Comparison of ENCODE assay signal across 8 cellular contexts in genomic region chr9:133160742-133161541, GRCh38. TPM values are rescaled to one million over a fixed set of nuclear protein-coding genes. Genes with fewer than 3 reads are reported as not detected.
DNase-seq lines count a peak whose midpoint lies in the region; ATAC-seq and TF ChIP-seq lines count a peak whose summit lies in the region.

No MANE protein-coding gene starts in this region.

- H3K9ac ChIP-seq in Loucy (ENCODE audit: low read depth, low read length, poor library complexity, severe bottlenecking): no peak overlapping the region

- CTCF ChIA-PET in activated CD8-positive, alpha-beta memory T cell treated with anti-CD3 and anti-CD28 coated beads, Interleukin-2, amount 10 ng/mL, durations not matched to agents 7 days and 5 days (lab: Charles Lee): interaction anchor here (0.8 to 1.7 kb wide), 11 partner anchors 10 to 183 kb away, joined by 3 to 7 read pairs (median 3); partner anchors contain the start of genes GFI1B and GTF3C5

- no peaks in the 10 kb centered on the region for H3K9me2 ChIP-seq in Loucy (replicated peaks; ENCODE audit: low read depth, low read length)

- H3K27me3 ChIP-seq in Loucy (ENCODE audit: insufficient read depth, low read length, poor library complexity, severe bottlenecking) (no peaks in the 10 kb centered on the region), dorsolateral prefrontal cortex (peaks cover 0 to 9% (median 0%) of the 10 kb centered on the region in 45 donors)

- H3K27ac Mint-ChIP-seq in activated CD8-positive, alpha-beta memory T cell treated with anti-CD3 and anti-CD28 coated beads, Interleukin-2, amount 10 ng/mL, durations not matched to agents 7 days and 5 days: no peak overlapping the region
- H3K27ac Mint-ChIP-seq in type B pancreatic cell: no peak overlapping the region

- peak; percentile 69 for DNase-seq in activated CD8-positive, alpha-beta memory T cell treated with anti-CD3 and anti-CD28 coated beads, Interleukin-2, amount 10 ng/mL, durations not matched to agents 7 days and 5 days
- DNase-seq in activated CD8-positive, alpha-beta memory T cell treated with anti-CD3 and anti-CD28 coated beads, Interleukin-2, amount 50 U/mL, for 48 hours: no peak
- DNase-seq in SW480 (ENCODE audit: low spot score): peak; percentile 68
- DNase-seq in dorsolateral prefrontal cortex: peak in 3 of 10 donors; percentile 56 to 68 (median 66)
- peak; percentile 59 to 69 for DNase-seq in lung microvascular endothelial cell (ENCODE audit: low read depth in 2 of 2)
- DNase-seq in type B pancreatic cell (ENCODE audit: extremely low spot score, unreplicated experiment): no peak

- H3F3A ChIP-seq in Loucy (ENCODE audit: low read depth): peaks cover 7% of the 10 kb centered on the region; the same call in 1 of the 2 replicates

- no peaks in the 10 kb centered on the region for H4K20me1 ChIP-seq in Loucy (ENCODE audit: insufficient read depth, low read length, poor library complexity, severe bottlenecking)

- ATAC-seq in activated CD8-positive, alpha-beta memory T cell treated with anti-CD3 and anti-CD28 coated beads, Interleukin-2, amount 10 ng/mL, durations not matched to agents 7 days and 5 days: peak; percentile 77
- ATAC-seq in GM18907 (IDR thresholded peaks at IDR 0.05; ENCODE audit: unreplicated experiment): no peak

- peaks cover 19% of the 10 kb centered on the region for H3K27me3 Mint-ChIP-seq in activated CD8-positive, alpha-beta memory T cell treated with anti-CD3 and anti-CD28 coated beads, Interleukin-2, amount 10 ng/mL, durations not matched to agents 7 days and 5 days
- peaks cover 15% of the 10 kb centered on the region for H3K27me3 Mint-ChIP-seq in type B pancreatic cell

- intact Hi-C loops in dorsolateral prefrontal cortex (cut with DNase I): no loop called here

- no peaks in the 10 kb centered on the region for H3K36me3 ChIP-seq in Loucy (ENCODE audit: insufficient read depth, low read length)

- H3K4me1 ChIP-seq in Loucy (ENCODE audit: insufficient read depth, low read length, poor library complexity, severe bottlenecking): peaks cover 25% of the 10 kb centered on the region

- peak overlapping the region in 6 of 59 donors; percentile 27 to 67 (median 43) for H3K27ac ChIP-seq in dorsolateral prefrontal cortex

- H3K4me3 ChIP-seq in Loucy (ENCODE audit: low read length, poor library complexity, severe bottlenecking) (no peak overlapping the region), dorsolateral prefrontal cortex (peak overlapping the region in 1 of 59 donors; percentile 3)

- no peaks in the 10 kb centered on the region for H3K9me3 ChIP-seq in Loucy (ENCODE audit: insufficient read depth, low read depth, low read length)

- H3K4me1 Mint-ChIP-seq in activated CD8-positive, alpha-beta memory T cell treated with anti-CD3 and anti-CD28 coated beads, Interleukin-2, amount 10 ng/mL, durations not matched to agents 7 days and 5 days: peaks cover 5% of the 10 kb centered on the region
- peaks cover 4% of the 10 kb centered on the region for H3K4me1 Mint-ChIP-seq in type B pancreatic cell (ENCODE audit: unreplicated experiment)

- TF ChIP-seq CTCF in Loucy (conservative IDR thresholded peaks at IDR 0.05; ENCODE audit: low read length): peak; percentile 73
- peak; percentile 16 to 79 (median 68) for TF ChIP-seq CTCF in dorsolateral prefrontal cortex (IDR thresholded peaks at IDR 0.05 in 54 of 56, conservative IDR thresholded peaks at IDR 0.05 in 2 of 56; ENCODE audit: low read depth in 1 of 56, partially characterized antibody in 56 of 56)
- TF ChIP-seq CTCF in type B pancreatic cell (conservative IDR thresholded peaks at IDR 0.05): peak; percentile 78

- no peak overlapping the region for H3K4me3 Mint-ChIP-seq in activated CD8-positive, alpha-beta memory T cell treated with anti-CD3 and anti-CD28 coated beads, Interleukin-2, amount 10 ng/mL, durations not matched to agents 7 days and 5 days
- H3K4me3 Mint-ChIP-seq in type B pancreatic cell: peak overlapping the region; percentile 82

- no peaks in the 10 kb centered on the region for H3K9me3 Mint-ChIP-seq in activated CD8-positive, alpha-beta memory T cell treated with anti-CD3 and anti-CD28 coated beads, Interleukin-2, amount 10 ng/mL, durations not matched to agents 7 days and 5 days (ENCODE audit: low read depth)
- H3K9me3 Mint-ChIP-seq in type B pancreatic cell: no peaks in the 10 kb centered on the region

- H3K36me3 Mint-ChIP-seq in activated CD8-positive, alpha-beta memory T cell treated with anti-CD3 and anti-CD28 coated beads, Interleukin-2, amount 10 ng/mL, durations not matched to agents 7 days and 5 days: no peaks in the 10 kb centered on the region
- H3K36me3 Mint-ChIP-seq in type B pancreatic cell: no peaks in the 10 kb centered on the region

- no peak overlapping the region for H2AFZ ChIP-seq in Loucy (ENCODE audit: low read length)

- H3K79me2 ChIP-seq in Loucy (ENCODE audit: insufficient read depth, low read length): 0 out of 2 replicates have a peak, but pooled peaks cover 5% of the 10 kb centered on the region

- H3K4me2 ChIP-seq in Loucy (ENCODE audit: low read depth, low read length, poor library complexity, severe bottlenecking): peak overlapping the region; percentile 39

RNA-seq across cellular contexts. Expression of gene GBGT1, which starts 2.8 kb away (rescaled TPM):
- total RNA-seq in activated CD8-positive, alpha-beta memory T cell treated with anti-CD3 and anti-CD28 coated beads, Interleukin-2, amount 10 ng/mL, durations not matched to agents 7 days and 5 days: 1 to 10 TPM; 3.9 to 5.7 TPM
- total RNA-seq in dorsolateral prefrontal cortex: 10 to 100 TPM in 109 of 120 experiments, 1 to 10 TPM in 11; 5.8 to 27.4 (median 13.8) TPM
- total RNA-seq in lung microvascular endothelial cell: 19.4 and 27.8 TPM in 2 replicates
- 21.0 and 54.9 TPM in 2 replicates for total RNA-seq in type B pancreatic cell (ENCODE audit: low replicate concordance)

RNA-seq across cellular contexts. Expression of gene RALGDS, which starts 39.9 kb away (rescaled TPM):
- 100 to 1,000 TPM; 103 to 114 TPM for total RNA-seq in activated CD8-positive, alpha-beta memory T cell treated with anti-CD3 and anti-CD28 coated beads, Interleukin-2, amount 10 ng/mL, durations not matched to agents 7 days and 5 days
- total RNA-seq in dorsolateral prefrontal cortex: 100 to 1,000 TPM in 109 of 120 experiments, 10 to 100 TPM in 11; 72.2 to 415 (median 142) TPM
- total RNA-seq in lung microvascular endothelial cell: 27.0 and 37.5 TPM in 2 replicates
- 64.8 and 86.3 TPM in 2 replicates for total RNA-seq in type B pancreatic cell (ENCODE audit: low replicate concordance)

RNA-seq across cellular contexts. Expression of gene OBP2B, which starts 48.1 kb away (rescaled TPM):
- not detected for total RNA-seq in activated CD8-positive, alpha-beta memory T cell treated with anti-CD3 and anti-CD28 coated beads, Interleukin-2, amount 10 ng/mL, durations not matched to agents 7 days and 5 days
- total RNA-seq in dorsolateral prefrontal cortex (not detected), lung microvascular endothelial cell (not detected in 2 replicates), type B pancreatic cell (ENCODE audit: low replicate concordance) (not detected in 2 replicates)

Comparison
In these comparisons a context has a peak if more than half of its experiments do, and no peak if none do; other contexts are left out.
1. DNase-seq: peak in activated CD8-positive, alpha-beta memory T cell treated with anti-CD3 and anti-CD28 coated beads, Interleukin-2, amount 10 ng/mL, durations not matched to agents 7 days and 5 days (single experiment), SW480 (single experiment) and lung microvascular endothelial cell (2 of 2); none in activated CD8-positive, alpha-beta memory T cell treated with anti-CD3 and anti-CD28 coated beads, Interleukin-2, amount 50 U/mL, for 48 hours (single experiment) and type B pancreatic cell (single experiment).
2. Peak in every context shown above with its lines, with median percentiles within 50 percentile points of each other: CTCF ChIP-seq.